1 cellular context compared by ENCODE assay signal in genomic region chr22:23166038-23166831, GRCh38.
TF ChIP-seq lines count a peak whose summit lies in the region.

No MANE protein-coding gene starts in this region.

TF ChIP-seq in H1, 55 proteins besides CTCF, POLR2A, EP300 and RAD21:
- TF ChIP-seq KDM5A (IDR thresholded peaks at IDR 0.05; ENCODE audit: low read length) = no peak
- no peak for TF ChIP-seq TAF1 (IDR thresholded peaks at IDR 0.05; ENCODE audit: low read depth, low read length)
- no peak for TF ChIP-seq RXRA (IDR thresholded peaks at IDR 0.05; ENCODE audit: insufficient read depth, low read depth, low read length)
- no peak for TF ChIP-seq KDM4A (IDR thresholded peaks at IDR 0.05; ENCODE audit: low read depth, low read length, severe bottlenecking)
- no peak for TF ChIP-seq CTBP2 (IDR thresholded peaks at IDR 0.05; ENCODE audit: borderline replicate concordance, insufficient read depth, insufficient read length, low read length)
- TF ChIP-seq BCL11A (IDR thresholded peaks at IDR 0.05; ENCODE audit: low read depth in 2 of 2, low read length in 2 of 2) = no peak
- TF ChIP-seq CBX5 (IDR thresholded peaks at IDR 0.05; ENCODE audit: low read depth, low read length) = no peak
- TF ChIP-seq RFX5 (IDR thresholded peaks at IDR 0.05; ENCODE audit: borderline replicate concordance, low read depth, low read length) = no peak
- TF ChIP-seq POU5F1 (IDR thresholded peaks at IDR 0.05; ENCODE audit: low read depth, low read length) = no peak
- no peak for TF ChIP-seq SIN3A (conservative IDR thresholded peaks at IDR 0.05 in 1 of 2, IDR thresholded peaks at IDR 0.05 in 1 of 2; ENCODE audit: low read depth in 1 of 2, low read length in 2 of 2)
- TF ChIP-seq E2F6 (IDR thresholded peaks at IDR 0.05) = no peak
